1 cellular context compared by ENCODE assay signal in the genomic region with DNA sequence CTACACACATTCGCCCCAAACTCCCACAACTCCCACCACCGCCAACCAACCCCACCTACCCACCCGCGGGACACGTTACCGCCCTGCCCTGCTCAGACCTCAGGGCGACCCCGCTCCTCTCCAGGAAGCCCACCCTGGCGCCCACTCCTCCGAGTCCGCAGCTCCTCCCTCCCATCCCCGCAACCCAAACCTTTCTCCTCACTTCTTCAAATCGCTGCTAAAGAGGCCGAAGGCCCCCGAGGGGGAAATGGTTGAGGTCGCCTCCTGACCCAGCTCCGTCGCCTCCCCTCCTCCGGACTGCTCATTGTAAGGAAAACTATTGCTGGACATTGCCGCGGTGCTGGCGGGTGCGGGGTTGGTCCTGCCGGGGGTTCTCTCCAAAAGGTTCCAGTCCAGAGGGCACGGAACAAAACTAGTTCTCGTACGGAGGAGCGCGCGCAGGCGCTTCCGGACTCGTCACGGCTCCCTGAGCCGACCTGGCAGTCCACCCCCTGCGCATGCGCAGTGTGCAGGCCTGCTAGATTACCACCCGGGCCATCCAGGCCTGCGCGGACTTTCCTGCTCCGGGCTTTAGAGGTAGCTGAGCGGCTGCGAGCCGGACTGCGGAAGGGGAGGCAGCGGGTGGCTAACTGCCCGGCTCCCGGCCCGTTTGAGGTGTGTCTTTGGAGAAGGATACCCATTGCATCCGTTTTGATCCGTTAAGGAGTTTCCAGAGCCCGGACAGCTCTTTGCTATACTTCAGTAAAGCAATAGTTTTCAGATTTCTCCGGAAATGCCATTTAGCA.
A peak's percentile ranks its signal among the peaks of the same experiment; 100 is the strongest.
TF ChIP-seq lines count a peak whose summit lies in the region.

A gene with protein sequence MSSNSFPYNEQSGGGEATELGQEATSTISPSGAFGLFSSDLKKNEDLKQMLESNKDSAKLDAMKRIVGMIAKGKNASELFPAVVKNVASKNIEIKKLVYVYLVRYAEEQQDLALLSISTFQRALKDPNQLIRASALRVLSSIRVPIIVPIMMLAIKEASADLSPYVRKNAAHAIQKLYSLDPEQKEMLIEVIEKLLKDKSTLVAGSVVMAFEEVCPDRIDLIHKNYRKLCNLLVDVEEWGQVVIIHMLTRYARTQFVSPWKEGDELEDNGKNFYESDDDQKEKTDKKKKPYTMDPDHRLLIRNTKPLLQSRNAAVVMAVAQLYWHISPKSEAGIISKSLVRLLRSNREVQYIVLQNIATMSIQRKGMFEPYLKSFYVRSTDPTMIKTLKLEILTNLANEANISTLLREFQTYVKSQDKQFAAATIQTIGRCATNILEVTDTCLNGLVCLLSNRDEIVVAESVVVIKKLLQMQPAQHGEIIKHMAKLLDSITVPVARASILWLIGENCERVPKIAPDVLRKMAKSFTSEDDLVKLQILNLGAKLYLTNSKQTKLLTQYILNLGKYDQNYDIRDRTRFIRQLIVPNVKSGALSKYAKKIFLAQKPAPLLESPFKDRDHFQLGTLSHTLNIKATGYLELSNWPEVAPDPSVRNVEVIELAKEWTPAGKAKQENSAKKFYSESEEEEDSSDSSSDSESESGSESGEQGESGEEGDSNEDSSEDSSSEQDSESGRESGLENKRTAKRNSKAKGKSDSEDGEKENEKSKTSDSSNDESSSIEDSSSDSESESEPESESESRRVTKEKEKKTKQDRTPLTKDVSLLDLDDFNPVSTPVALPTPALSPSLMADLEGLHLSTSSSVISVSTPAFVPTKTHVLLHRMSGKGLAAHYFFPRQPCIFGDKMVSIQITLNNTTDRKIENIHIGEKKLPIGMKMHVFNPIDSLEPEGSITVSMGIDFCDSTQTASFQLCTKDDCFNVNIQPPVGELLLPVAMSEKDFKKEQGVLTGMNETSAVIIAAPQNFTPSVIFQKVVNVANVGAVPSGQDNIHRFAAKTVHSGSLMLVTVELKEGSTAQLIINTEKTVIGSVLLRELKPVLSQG (minus strand): TSS at position 449 of the 785 bp plus-strand sequence. CDS start 119 bp downstream, at position 330.

TF ChIP-seq in H1, 55 proteins besides CTCF, POLR2A, EP300 and RAD21 (continued from another document):
- TF ChIP-seq, protein P1, sequence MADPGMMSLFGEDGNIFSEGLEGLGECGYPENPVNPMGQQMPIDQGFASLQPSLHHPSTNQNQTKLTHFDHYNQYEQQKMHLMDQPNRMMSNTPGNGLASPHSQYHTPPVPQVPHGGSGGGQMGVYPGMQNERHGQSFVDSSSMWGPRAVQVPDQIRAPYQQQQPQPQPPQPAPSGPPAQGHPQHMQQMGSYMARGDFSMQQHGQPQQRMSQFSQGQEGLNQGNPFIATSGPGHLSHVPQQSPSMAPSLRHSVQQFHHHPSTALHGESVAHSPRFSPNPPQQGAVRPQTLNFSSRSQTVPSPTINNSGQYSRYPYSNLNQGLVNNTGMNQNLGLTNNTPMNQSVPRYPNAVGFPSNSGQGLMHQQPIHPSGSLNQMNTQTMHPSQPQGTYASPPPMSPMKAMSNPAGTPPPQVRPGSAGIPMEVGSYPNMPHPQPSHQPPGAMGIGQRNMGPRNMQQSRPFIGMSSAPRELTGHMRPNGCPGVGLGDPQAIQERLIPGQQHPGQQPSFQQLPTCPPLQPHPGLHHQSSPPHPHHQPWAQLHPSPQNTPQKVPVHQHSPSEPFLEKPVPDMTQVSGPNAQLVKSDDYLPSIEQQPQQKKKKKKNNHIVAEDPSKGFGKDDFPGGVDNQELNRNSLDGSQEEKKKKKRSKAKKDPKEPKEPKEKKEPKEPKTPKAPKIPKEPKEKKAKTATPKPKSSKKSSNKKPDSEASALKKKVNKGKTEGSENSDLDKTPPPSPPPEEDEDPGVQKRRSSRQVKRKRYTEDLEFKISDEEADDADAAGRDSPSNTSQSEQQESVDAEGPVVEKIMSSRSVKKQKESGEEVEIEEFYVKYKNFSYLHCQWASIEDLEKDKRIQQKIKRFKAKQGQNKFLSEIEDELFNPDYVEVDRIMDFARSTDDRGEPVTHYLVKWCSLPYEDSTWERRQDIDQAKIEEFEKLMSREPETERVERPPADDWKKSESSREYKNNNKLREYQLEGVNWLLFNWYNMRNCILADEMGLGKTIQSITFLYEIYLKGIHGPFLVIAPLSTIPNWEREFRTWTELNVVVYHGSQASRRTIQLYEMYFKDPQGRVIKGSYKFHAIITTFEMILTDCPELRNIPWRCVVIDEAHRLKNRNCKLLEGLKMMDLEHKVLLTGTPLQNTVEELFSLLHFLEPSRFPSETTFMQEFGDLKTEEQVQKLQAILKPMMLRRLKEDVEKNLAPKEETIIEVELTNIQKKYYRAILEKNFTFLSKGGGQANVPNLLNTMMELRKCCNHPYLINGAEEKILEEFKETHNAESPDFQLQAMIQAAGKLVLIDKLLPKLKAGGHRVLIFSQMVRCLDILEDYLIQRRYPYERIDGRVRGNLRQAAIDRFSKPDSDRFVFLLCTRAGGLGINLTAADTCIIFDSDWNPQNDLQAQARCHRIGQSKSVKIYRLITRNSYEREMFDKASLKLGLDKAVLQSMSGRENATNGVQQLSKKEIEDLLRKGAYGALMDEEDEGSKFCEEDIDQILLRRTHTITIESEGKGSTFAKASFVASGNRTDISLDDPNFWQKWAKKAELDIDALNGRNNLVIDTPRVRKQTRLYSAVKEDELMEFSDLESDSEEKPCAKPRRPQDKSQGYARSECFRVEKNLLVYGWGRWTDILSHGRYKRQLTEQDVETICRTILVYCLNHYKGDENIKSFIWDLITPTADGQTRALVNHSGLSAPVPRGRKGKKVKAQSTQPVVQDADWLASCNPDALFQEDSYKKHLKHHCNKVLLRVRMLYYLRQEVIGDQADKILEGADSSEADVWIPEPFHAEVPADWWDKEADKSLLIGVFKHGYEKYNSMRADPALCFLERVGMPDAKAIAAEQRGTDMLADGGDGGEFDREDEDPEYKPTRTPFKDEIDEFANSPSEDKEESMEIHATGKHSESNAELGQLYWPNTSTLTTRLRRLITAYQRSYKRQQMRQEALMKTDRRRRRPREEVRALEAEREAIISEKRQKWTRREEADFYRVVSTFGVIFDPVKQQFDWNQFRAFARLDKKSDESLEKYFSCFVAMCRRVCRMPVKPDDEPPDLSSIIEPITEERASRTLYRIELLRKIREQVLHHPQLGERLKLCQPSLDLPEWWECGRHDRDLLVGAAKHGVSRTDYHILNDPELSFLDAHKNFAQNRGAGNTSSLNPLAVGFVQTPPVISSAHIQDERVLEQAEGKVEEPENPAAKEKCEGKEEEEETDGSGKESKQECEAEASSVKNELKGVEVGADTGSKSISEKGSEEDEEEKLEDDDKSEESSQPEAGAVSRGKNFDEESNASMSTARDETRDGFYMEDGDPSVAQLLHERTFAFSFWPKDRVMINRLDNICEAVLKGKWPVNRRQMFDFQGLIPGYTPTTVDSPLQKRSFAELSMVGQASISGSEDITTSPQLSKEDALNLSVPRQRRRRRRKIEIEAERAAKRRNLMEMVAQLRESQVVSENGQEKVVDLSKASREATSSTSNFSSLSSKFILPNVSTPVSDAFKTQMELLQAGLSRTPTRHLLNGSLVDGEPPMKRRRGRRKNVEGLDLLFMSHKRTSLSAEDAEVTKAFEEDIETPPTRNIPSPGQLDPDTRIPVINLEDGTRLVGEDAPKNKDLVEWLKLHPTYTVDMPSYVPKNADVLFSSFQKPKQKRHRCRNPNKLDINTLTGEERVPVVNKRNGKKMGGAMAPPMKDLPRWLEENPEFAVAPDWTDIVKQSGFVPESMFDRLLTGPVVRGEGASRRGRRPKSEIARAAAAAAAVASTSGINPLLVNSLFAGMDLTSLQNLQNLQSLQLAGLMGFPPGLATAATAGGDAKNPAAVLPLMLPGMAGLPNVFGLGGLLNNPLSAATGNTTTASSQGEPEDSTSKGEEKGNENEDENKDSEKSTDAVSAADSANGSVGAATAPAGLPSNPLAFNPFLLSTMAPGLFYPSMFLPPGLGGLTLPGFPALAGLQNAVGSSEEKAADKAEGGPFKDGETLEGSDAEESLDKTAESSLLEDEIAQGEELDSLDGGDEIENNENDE (IDR thresholded peaks at IDR 0.05; ENCODE audit: insufficient replicate concordance, low read length) = no peak
- TF ChIP-seq CHD2 (IDR thresholded peaks at IDR 0.05; ENCODE audit: low read length) (peak; percentile 48; the same call in 1 of the 2 replicates), PHF8 (conservative IDR thresholded peaks at IDR 0.05; ENCODE audit: low read depth, low read length) (peak; percentile 87), YY1 (IDR thresholded peaks at IDR 0.05; ENCODE audit: low read depth, low read length) (no peak), EGR1 (IDR thresholded peaks at IDR 0.05; ENCODE audit: borderline replicate concordance, low read depth, low read length) (0 out of 2 replicates have a peak, but pooled peaks have one; percentile 26), SP2 (IDR thresholded peaks at IDR 0.05; ENCODE audit: low read length) (no peak), TAF7 (optimal IDR thresholded peaks at IDR 0.05; ENCODE audit: borderline replicate concordance, low read depth, low read length) (no peak)
- TF ChIP-seq, protein P2, sequence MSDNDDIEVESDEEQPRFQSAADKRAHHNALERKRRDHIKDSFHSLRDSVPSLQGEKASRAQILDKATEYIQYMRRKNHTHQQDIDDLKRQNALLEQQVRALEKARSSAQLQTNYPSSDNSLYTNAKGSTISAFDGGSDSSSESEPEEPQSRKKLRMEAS (IDR thresholded peaks at IDR 0.05) = peak; percentile 51
